19 cellular contexts compared by ENCODE assay signal in genomic region chr7:91846436-91846835, GRCh38.
"Had no signal": no experiment of that assay in that cellular context is flagged by ENCODE, and none has a peak within 500 bp of the region (broad histone marks: within the 10 kb centered on the region; RNA-seq: fewer than 3 reads in every experiment).

No MANE protein-coding gene starts in this region.

- H3K27ac ChIP-seq: dorsolateral prefrontal cortex, gastrocnemius medialis, left ventricle myocardium inferior, transverse colon, uterus had no signal

- H3K4me1 Mint-ChIP-seq: activated CD4-positive, alpha-beta T cell treated with anti-CD3 and anti-CD28 coated beads, Interleukin-2, amount 10 ng/mL, durations not matched to agents 24 days and 14 days; activated naive CD4-positive, alpha-beta T cell treated with anti-CD3 and anti-CD28 coated beads, Interleukin-2, amount 10 ng/mL, durations not matched to agents 7 days and 5 days had no signal

- H3K36me3 Mint-ChIP-seq: activated naive CD4-positive, alpha-beta T cell treated with anti-CD3 and anti-CD28 coated beads, Interleukin-2, amount 10 ng/mL, durations not matched to agents 7 days and 5 days had no signal

- H3K36me3 ChIP-seq: gastrocnemius medialis, transverse colon, uterus had no signal

- H3K9me3 Mint-ChIP-seq: activated CD4-positive, alpha-beta T cell treated with anti-CD3 and anti-CD28 coated beads, Interleukin-2, amount 10 ng/mL, durations not matched to agents 24 days and 14 days; activated naive CD4-positive, alpha-beta T cell treated with anti-CD3 and anti-CD28 coated beads, Interleukin-2, amount 10 ng/mL, durations not matched to agents 7 days and 5 days had no signal

- ATAC-seq: activated CD8-positive, alpha-beta T cell treated with anti-CD3 and anti-CD28 coated beads, Interleukin-2, amount 10 ng/mL, durations not matched to agents 7 days and 5 days; activated naive CD8-positive, alpha-beta T cell treated with anti-CD3 and anti-CD28 coated beads, Interleukin-2, amount 50 U/mL, for 24 hours; gastrocnemius medialis; stimulated activated naive CD8-positive, alpha-beta T cell treated with anti-CD3 and anti-CD28 coated beads, Interleukin-15, Interleukin-2, amounts not matched to agents 100 U/mL and 50 U/mL, for 24 hours had no signal

- H3K4me3 Mint-ChIP-seq: activated CD4-positive, alpha-beta T cell treated with anti-CD3 and anti-CD28 coated beads, Interleukin-2, amount 10 ng/mL, durations not matched to agents 24 days and 14 days; activated CD8-positive, alpha-beta T cell treated with anti-CD3 and anti-CD28 coated beads, Interleukin-2, amount 10 ng/mL, durations not matched to agents 7 days and 5 days; activated naive CD4-positive, alpha-beta T cell treated with anti-CD3 and anti-CD28 coated beads, Interleukin-2, amount 10 ng/mL, durations not matched to agents 7 days and 5 days; activated naive CD8-positive, alpha-beta T cell treated with anti-CD3 and anti-CD28 coated beads, Interleukin-2, amount 50 U/mL, for 24 hours; activated T-cell treated with anti-CD3 and anti-CD28 coated beads, Interleukin-2, amount 50 U/mL, for 24 hours had no signal

- DNase-seq: activated CD4-positive, alpha-beta T cell treated with anti-CD3 and anti-CD28 coated beads, Interleukin-2, amount 10 ng/mL, durations not matched to agents 24 days and 14 days; activated CD8-positive, alpha-beta T cell treated with anti-CD3 and anti-CD28 coated beads, Interleukin-2, amount 10 ng/mL, durations not matched to agents 7 days and 5 days; activated naive CD4-positive, alpha-beta T cell treated with anti-CD3 and anti-CD28 coated beads, Interleukin-2, amount 10 ng/mL, durations not matched to agents 7 days and 5 days; activated naive CD8-positive, alpha-beta T cell treated with anti-CD3 and anti-CD28 coated beads, Interleukin-2, amount 50 U/mL, for 24 hours; activated T-cell treated with anti-CD3 and anti-CD28 coated beads, Interleukin-2, amount 50 U/mL, for 24 hours; dorsolateral prefrontal cortex; gastrocnemius medialis; head of caudate nucleus; left ventricle myocardium inferior; mammary epithelial cell; midbrain; stimulated activated CD4-positive, alpha-beta T cell treated with anti-CD3 and anti-CD28 coated beads, Interleukin-12 subunit alpha, Interleukin-12 subunit beta, amount 100 ng/mL, for 4 hours; stimulated activated CD4-positive, alpha-beta T cell treated with anti-CD3 and anti-CD28 coated beads, Interleukin-1b, Interleukin-23, amount 100 ng/mL, for 48 hours; stimulated activated CD8-positive, alpha-beta memory T cell treated with anti-CD3 and anti-CD28 coated beads, Interleukin-4, amount 100 ng/mL, for 48 hours; stimulated activated naive CD8-positive, alpha-beta T cell treated with anti-CD3 and anti-CD28 coated beads, Interleukin-15, Interleukin-2, amounts not matched to agents 100 U/mL and 50 U/mL, for 24 hours; T1000; transverse colon; uterus had no signal

- H3K27ac Mint-ChIP-seq: activated CD4-positive, alpha-beta T cell treated with anti-CD3 and anti-CD28 coated beads, Interleukin-2, amount 10 ng/mL, durations not matched to agents 24 days and 14 days; activated CD8-positive, alpha-beta T cell treated with anti-CD3 and anti-CD28 coated beads, Interleukin-2, amount 10 ng/mL, durations not matched to agents 7 days and 5 days; activated naive CD4-positive, alpha-beta T cell treated with anti-CD3 and anti-CD28 coated beads, Interleukin-2, amount 10 ng/mL, durations not matched to agents 7 days and 5 days; activated naive CD8-positive, alpha-beta T cell treated with anti-CD3 and anti-CD28 coated beads, Interleukin-2, amount 50 U/mL, for 24 hours; activated T-cell treated with anti-CD3 and anti-CD28 coated beads, Interleukin-2, amount 50 U/mL, for 24 hours; progenitor cell of endocrine pancreas had no signal

- H3K4me1 ChIP-seq: gastrocnemius medialis, left ventricle myocardium inferior, transverse colon, uterus had no signal

- H3K27me3 Mint-ChIP-seq: activated CD4-positive, alpha-beta T cell treated with anti-CD3 and anti-CD28 coated beads, Interleukin-2, amount 10 ng/mL, durations not matched to agents 24 days and 14 days; activated naive CD4-positive, alpha-beta T cell treated with anti-CD3 and anti-CD28 coated beads, Interleukin-2, amount 10 ng/mL, durations not matched to agents 7 days and 5 days; activated naive CD8-positive, alpha-beta T cell treated with anti-CD3 and anti-CD28 coated beads, Interleukin-2, amount 50 U/mL, for 24 hours; activated T-cell treated with anti-CD3 and anti-CD28 coated beads, Interleukin-2, amount 50 U/mL, for 24 hours; progenitor cell of endocrine pancreas had no signal

- H3K27me3 ChIP-seq: dorsolateral prefrontal cortex, gastrocnemius medialis, transverse colon, uterus had no signal

- H3K4me3 ChIP-seq: dorsolateral prefrontal cortex, gastrocnemius medialis, left ventricle myocardium inferior, transverse colon, uterus had no signal

- H3K9me3 ChIP-seq: gastrocnemius medialis, transverse colon had no signal
